Comparison of ENCODE assay signal across 23 cellular contexts in genomic region chr5:5037674-5038073, GRCh38.
"Had no signal": no experiment of that assay in that cellular context is flagged by ENCODE, and none has a peak within 500 bp of the region (broad histone marks: within the 10 kb centered on the region; RNA-seq: fewer than 3 reads in every experiment).

No MANE protein-coding gene starts in this region.

- DNase-seq: activated CD4-positive, alpha-beta T cell treated with anti-CD3 and anti-CD28 coated beads, Interleukin-2, amount 50 U/mL, for 4 hours; activated gamma-delta T cell treated with Interleukin-2 at 50 U/mL for 16 hours; activated T-cell treated with anti-CD3 and anti-CD28 coated beads, Interleukin-2, amount 50 U/mL, for 72 hours; adrenal gland; erythroblast; foreskin melanocyte; heart left ventricle; kidney; midbrain; posterior cingulate gyrus; retina; spleen; stimulated activated naive B cell treated with anti-CD40 and anti-IgM and Interleukin-4, amounts not matched to agents 10 μg/mL and 1 μg/mL and 100 μg/mL, for 72 hours; upper lobe of right lung; WERI-Rb-1 had no signal

- H3K4me1 ChIP-seq: adrenal gland, breast epithelium, heart left ventricle, spleen, upper lobe of right lung had no signal

- H3K27me3 ChIP-seq: adrenal gland, breast epithelium, spleen, upper lobe of right lung had no signal

- H3K4me3 ChIP-seq: adrenal gland, breast epithelium, coronary artery, heart left ventricle, lung, spleen, thoracic aorta, upper lobe of right lung had no signal

- ATAC-seq: activated naive CD4-positive, alpha-beta T cell treated with anti-CD3 and anti-CD28 coated beads, Interleukin-2, amount 50 U/mL, for 72 hours; heart left ventricle; left lobe of liver; stimulated activated naive B cell treated with anti-CD40 and anti-IgM and Interleukin-4, amounts not matched to agents 10 μg/mL and 1 μg/mL and 100 μg/mL, for 72 hours; upper lobe of right lung had no signal

- FAIRE-seq: astrocyte, endometrium, kidney had no signal

- H3K36me3 ChIP-seq: adrenal gland, breast epithelium, heart left ventricle, spleen, thoracic aorta, upper lobe of right lung, WERI-Rb-1 had no signal

- H3K27ac ChIP-seq: adrenal gland, breast epithelium, coronary artery, heart left ventricle, spleen, thoracic aorta, upper lobe of right lung, WERI-Rb-1 had no signal

- H3K9me3 ChIP-seq: adrenal gland, breast epithelium, heart left ventricle, thoracic aorta, upper lobe of right lung had no signal
